1 cellular context compared by ENCODE assay signal in the genomic region with DNA sequence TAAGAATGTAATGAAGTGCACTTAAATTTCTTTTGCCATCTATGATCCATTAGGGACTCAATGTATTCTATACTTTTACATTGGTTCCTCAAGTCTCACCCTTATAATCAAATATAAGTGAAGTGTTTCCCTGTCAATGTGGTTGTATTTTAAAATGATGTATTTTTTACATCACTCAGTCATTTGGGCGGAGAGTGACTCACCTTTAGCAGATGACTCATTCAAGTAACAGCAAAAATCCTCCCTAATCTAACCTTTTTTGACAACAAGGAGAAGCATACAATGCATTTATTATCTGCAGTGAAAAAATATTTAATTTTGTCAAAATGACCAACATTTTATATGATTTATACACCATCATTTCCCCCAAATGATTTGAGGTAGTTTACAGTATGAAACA.
TF ChIP-seq lines count a peak whose summit lies in the region.

No MANE protein-coding gene starts in this region.

TF ChIP-seq in HCT116, 20 proteins besides CTCF, POLR2A, EP300 and RAD21 (continued from another document):
- TF ChIP-seq, protein P1, sequence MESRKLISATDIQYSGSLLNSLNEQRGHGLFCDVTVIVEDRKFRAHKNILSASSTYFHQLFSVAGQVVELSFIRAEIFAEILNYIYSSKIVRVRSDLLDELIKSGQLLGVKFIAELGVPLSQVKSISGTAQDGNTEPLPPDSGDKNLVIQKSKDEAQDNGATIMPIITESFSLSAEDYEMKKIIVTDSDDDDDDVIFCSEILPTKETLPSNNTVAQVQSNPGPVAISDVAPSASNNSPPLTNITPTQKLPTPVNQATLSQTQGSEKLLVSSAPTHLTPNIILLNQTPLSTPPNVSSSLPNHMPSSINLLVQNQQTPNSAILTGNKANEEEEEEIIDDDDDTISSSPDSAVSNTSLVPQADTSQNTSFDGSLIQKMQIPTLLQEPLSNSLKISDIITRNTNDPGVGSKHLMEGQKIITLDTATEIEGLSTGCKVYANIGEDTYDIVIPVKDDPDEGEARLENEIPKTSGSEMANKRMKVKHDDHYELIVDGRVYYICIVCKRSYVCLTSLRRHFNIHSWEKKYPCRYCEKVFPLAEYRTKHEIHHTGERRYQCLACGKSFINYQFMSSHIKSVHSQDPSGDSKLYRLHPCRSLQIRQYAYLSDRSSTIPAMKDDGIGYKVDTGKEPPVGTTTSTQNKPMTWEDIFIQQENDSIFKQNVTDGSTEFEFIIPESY (IDR thresholded peaks at IDR 0.05; ENCODE audit: extremely low read depth, insufficient replicate concordance, low read length) = no peak
